Comparison of ENCODE assay signal across 9 cellular contexts in genomic region chr2:188353282-188353681, GRCh38.
"Had no signal": no experiment of that assay in that cellular context is flagged by ENCODE, and none has a peak within 500 bp of the region (broad histone marks: within the 10 kb centered on the region; RNA-seq: fewer than 3 reads in every experiment).

No MANE protein-coding gene starts in this region.

- H3K27ac Mint-ChIP-seq: HFFc6, IgD-negative memory B cell had no signal

- H2AFZ ChIP-seq: GM23248 had no signal

- H3K4me3 ChIP-seq: GM23248, HAP-1 had no signal

- H3K36me3 Mint-ChIP-seq: IgD-negative memory B cell had no signal

- H3K4me1 Mint-ChIP-seq: IgD-negative memory B cell had no signal

- H3K4me3 Mint-ChIP-seq: HFFc6, IgD-negative memory B cell had no signal

- ATAC-seq: HCT116, HepG2 had no signal

- H3K27me3 Mint-ChIP-seq: IgD-negative memory B cell had no signal

- H3K9ac ChIP-seq: GM23248 had no signal

- DNase-seq: GM23248, H7, HFFc6, KBM-7 had no signal

- H3K36me3 ChIP-seq: HAP-1 had no signal

- H3K9me3 ChIP-seq: HAP-1 had no signal

- FAIRE-seq: HepG2 had no signal

- H3K4me1 ChIP-seq: HAP-1 had no signal

- H3K27ac ChIP-seq: GM23248, HL-60 had no signal
